In genomic region chrX:20240201-20240600, GRCh38 we compare ENCODE assay signal across 23 cellular contexts. TPM values are rescaled to one million over a fixed set of nuclear protein-coding genes. Genes with fewer than 3 reads are reported as not detected.
DNase-seq lines count a peak whose midpoint lies in the region; ATAC-seq, FAIRE-seq and TF ChIP-seq lines count a peak whose summit lies in the region.
"Had no signal": no experiment of that assay in that cellular context is flagged by ENCODE, and none has a peak within 500 bp of the region (broad histone marks: within the 10 kb centered on the region; RNA-seq: fewer than 3 reads in every experiment).

No MANE protein-coding gene starts in this region.

- no peaks in the 10 kb centered on the region for H3K9me3 Mint-ChIP-seq in astrocyte (ENCODE audit: unreplicated experiment)

- in situ Hi-C loops in HepG2 (cut with HindIII; ENCODE audit: extremely low pct_ligation_motif_present, low pct_unique_long_range_greater_than_20kb) = no loop called here
- in situ Hi-C loops in GM13977 (cut with MboI; ENCODE audit: low pct_unique_long_range_greater_than_20kb, low sequenced_read_pairs, unreplicated experiment) = no loop called here

- H2AFZ ChIP-seq in HepG2 (ENCODE audit: low read length) = no peak overlapping the region
- no peak overlapping the region for H2AFZ ChIP-seq in astrocyte (ENCODE audit: low read depth, low read length)
- H2AFZ ChIP-seq: GM23248 had no signal

- no peaks in the 10 kb centered on the region for H3K36me3 Mint-ChIP-seq in astrocyte (ENCODE audit: low read depth, unreplicated experiment)

- peaks cover 8% of the 10 kb centered on the region for H3K4me1 Mint-ChIP-seq in astrocyte (ENCODE audit: low read depth, unreplicated experiment)

- no peak overlapping the region for H3K27ac Mint-ChIP-seq in astrocyte (ENCODE audit: unreplicated experiment)
- H3K27ac Mint-ChIP-seq: B cell; CD4-positive, alpha-beta T cell had no signal

- H3K9ac ChIP-seq in HepG2 (ENCODE audit: insufficient read depth, low read depth, low read length) (no peak overlapping the region), astrocyte (ENCODE audit: low read length) (no peak overlapping the region)
- H3K9ac ChIP-seq: BLaER1, GM23248 had no signal

- H3K9me3 ChIP-seq in HepG2 (ENCODE audit: low read length) (no peaks in the 10 kb centered on the region), right lobe of liver (no peaks in the 10 kb centered on the region), astrocyte (ENCODE audit: insufficient read depth, low read depth, low read length) (no peaks in the 10 kb centered on the region)

- CTCF ChIA-PET in HepG2 (lab: Yijun Ruan, JAX; ENCODE audit: low intra/inter-chr PET ratio, low total read pairs) (no interaction called here), GM10248 (lab: Yijun Ruan, JAX) (no interaction called here)

- H3K27me3 Mint-ChIP-seq in astrocyte (ENCODE audit: low read depth, unreplicated experiment) = no peaks in the 10 kb centered on the region
- H3K27me3 Mint-ChIP-seq: B cell; CD4-positive, alpha-beta T cell had no signal

- peaks cover 66% of the 10 kb centered on the region for H3K4me1 ChIP-seq in HepG2 (ENCODE audit: insufficient read depth, low read length)
- no peaks in the 10 kb centered on the region for H3K4me1 ChIP-seq in right lobe of liver
- H3K4me1 ChIP-seq in astrocyte (ENCODE audit: insufficient read depth, low read length) = peaks cover 2% of the 10 kb centered on the region
- H3K4me1 ChIP-seq: BLaER1 had no signal

- peaks cover 92% of the 10 kb centered on the region for H4K20me1 ChIP-seq in HepG2 (ENCODE audit: insufficient read depth, low read length)
- no peaks in the 10 kb centered on the region for H4K20me1 ChIP-seq in astrocyte (ENCODE audit: insufficient read depth, low read length)
- H4K20me1 ChIP-seq: BLaER1 had no signal

- H3K4me3 ChIP-seq in HepG2 (replicated peaks in 1 of 3; ENCODE audit: insufficient read depth in 1 of 3, low read depth in 2 of 3, low read length in 3 of 3) = no peak overlapping the region
- no peak overlapping the region for H3K4me3 ChIP-seq in right lobe of liver
- H3K4me3 ChIP-seq in astrocyte (ENCODE audit: insufficient read depth, low read depth, low read length) = no peak overlapping the region
- no peak overlapping the region for H3K4me3 ChIP-seq in fibroblast of pulmonary artery (replicated peaks; ENCODE audit: low read depth, low read length)
- H3K4me3 ChIP-seq: BLaER1, GM23248 had no signal

- BruUV-seq in HepG2 (replicated peaks; lab: Mats Ljungman, UMichigan) = no TSS peak

- H3K4me2 ChIP-seq in HepG2 (ENCODE audit: low read depth, low read length) (no peak overlapping the region), astrocyte (ENCODE audit: low read length) (no peak overlapping the region)
- H3K4me2 ChIP-seq: BLaER1 had no signal

- H3K36me3 ChIP-seq in HepG2 (replicated peaks in 1 of 2; ENCODE audit: control insufficient read depth in 1 of 2, insufficient read depth in 2 of 2, low read length in 2 of 2) (peaks cover 0 to 4% of the 10 kb centered on the region in 2 experiments; a peak in 1 of 5 replicates), right lobe of liver (no peaks in the 10 kb centered on the region), astrocyte (ENCODE audit: insufficient read depth, low read length) (no peaks in the 10 kb centered on the region)

- POLR2A ChIA-PET in HepG2 (lab: Yijun Ruan, JAX) (no interaction called here), GM10248 (lab: Yijun Ruan, JAX) (interaction anchor here (0.6 kb wide), 1 partner anchor 362 kb away, joined by 8 read pairs; no protein-coding TSS in a partner anchor)

- TF ChIP-seq POLR2A in HepG2 (IDR thresholded peaks at IDR 0.05; ENCODE audit: insufficient read depth in 1 of 2, low read depth in 2 of 2, low read length in 2 of 2) = no peak
- TF ChIP-seq POLR2A in right lobe of liver (IDR thresholded peaks at IDR 0.05) = no peak

- H3K4me3 Mint-ChIP-seq in astrocyte (ENCODE audit: unreplicated experiment) = no peak overlapping the region
- H3K4me3 Mint-ChIP-seq: B cell; CD4-positive, alpha-beta T cell had no signal

- ATAC-seq in HepG2 = no peak
- ATAC-seq in right lobe of liver = no peak
- no peak for ATAC-seq in GM19452 (IDR thresholded peaks at IDR 0.05; ENCODE audit: unreplicated experiment)

- TF ChIP-seq RAD21 in HepG2 (CRISPR knock-in tag; IDR thresholded peaks at IDR 0.05) = no peak

- H3K27ac ChIP-seq in HepG2 (ENCODE audit: extremely low read length, insufficient read depth, low read length) (no peak overlapping the region), right lobe of liver (no peak overlapping the region), astrocyte (ENCODE audit: low read depth, low read length) (no peak overlapping the region)
- H3K27ac ChIP-seq: 22Rv1, BLaER1, C4-2B, GM23248 had no signal

- H3K79me2 ChIP-seq in HepG2 (ENCODE audit: insufficient read depth, low read length) (peaks cover 98% of the 10 kb centered on the region), astrocyte (ENCODE audit: insufficient read depth, low read length) (peaks cover 49% of the 10 kb centered on the region)

- TF ChIP-seq EP300 in HepG2 (IDR thresholded peaks at IDR 0.05; ENCODE audit: low read depth in 2 of 2, low read length in 2 of 2) (no peak), HepG2 (CRISPR knock-in tag; IDR thresholded peaks at IDR 0.05; ENCODE audit: borderline replicate concordance) (no peak)

- TF ChIP-seq CTCF in HepG2 (CRISPR knock-in tag; IDR thresholded peaks at IDR 0.05) (no peak), right lobe of liver (IDR thresholded peaks at IDR 0.05) (no peak), astrocyte (IDR thresholded peaks at IDR 0.05; ENCODE audit: insufficient read depth, low read depth, low read length) (no peak), fibroblast of pulmonary artery (IDR thresholded peaks at IDR 0.05; ENCODE audit: low read length, missing control alignments) (no peak), GM13977 (IDR thresholded peaks at IDR 0.05; ENCODE audit: extremely low read depth, insufficient read depth, missing control alignments) (no peak), GM10248 (IDR thresholded peaks at IDR 0.05; ENCODE audit: control extremely low read depth, extremely low read depth, low read depth, missing control alignments) (no peak)

- FAIRE-seq in HepG2 (lab: Jason Lieb, UNC) = no peak
- FAIRE-seq in astrocyte (lab: Jason Lieb, UNC) = no peak
- FAIRE-seq: A204.1, GM18507, H1 had no signal

- no peaks in the 10 kb centered on the region for H3K27me3 ChIP-seq in HepG2 (ENCODE audit: control insufficient read depth in 1 of 2, insufficient read depth in 2 of 2, low read length in 2 of 2)
- H3K27me3 ChIP-seq in right lobe of liver = no peaks in the 10 kb centered on the region
- no peaks in the 10 kb centered on the region for H3K27me3 ChIP-seq in astrocyte (ENCODE audit: insufficient read depth, low read length)
- H3K27me3 ChIP-seq: BLaER1 had no signal

- DNase-seq in HepG2 (ENCODE audit: low spot score) = no peak
- no peak for DNase-seq in right lobe of liver
- peak; percentile 43 for DNase-seq in astrocyte (ENCODE audit: low read depth)
- DNase-seq in fibroblast of pulmonary artery (ENCODE audit: low read depth) = peak; percentile 46
- DNase-seq in GM13977 (ENCODE audit: low spot score) = no peak
- DNase-seq in GM10248 (ENCODE audit: extremely low spot score) = no peak
- DNase-seq: Calu3; CD4-positive, alpha-beta T cell; COR-L47; DMS53; DMS79 treated with DMSO at 0.1 percent for 48 hours; GF-D8; GM23248; H7; HCEC 1CT had no signal

- intact Hi-C loops in HepG2 (cut with micrococcal nuclease; ENCODE audit: unreplicated experiment) (no loop called here), right lobe of liver (cut with DNase I) (no loop called here)

TF ChIP-seq in HepG2, 621 proteins besides CTCF, POLR2A, EP300 and RAD21 (continues in another document):
- TF ChIP-seq POLR2AphosphoS5 (IDR thresholded peaks at IDR 0.05; ENCODE audit: low read depth, low read length) = peak; percentile 20; the same call in 1 of the 2 replicates
- no peak for TF ChIP-seq ZFYVE20 (CRISPR knock-in tag; IDR thresholded peaks at IDR 0.05; ENCODE audit: borderline replicate concordance, low read depth)

RNA-seq across cellular contexts. Expression of gene RPS6KA3, which starts 26.5 kb away (rescaled TPM):
- total RNA-seq in HepG2 (2016; rRNA removed; fragmentation: Illumina TruSeq; extraction: Trizol) = 357 and 581 TPM in 2 replicates
- total RNA-seq in HepG2 (2016; cell fraction: cytosol; rRNA removed; fragmentation: Illumina TruSeq; extraction: Trizol; ENCODE audit: low read depth) = 39.1 and 45.2 TPM in 2 replicates
- 349 and 590 TPM in 2 replicates for total RNA-seq in HepG2 (2016; cell fraction: insoluble cytoplasmic fraction; rRNA removed; fragmentation: Illumina TruSeq; extraction: Trizol)
- total RNA-seq in HepG2 (2016; cell fraction: membrane; rRNA removed; fragmentation: Illumina TruSeq; extraction: Trizol) = 147 and 153 TPM in 2 replicates
- 192 and 216 TPM in 2 replicates for total RNA-seq in HepG2 (2016; cell fraction: nucleus; rRNA removed; fragmentation: Illumina TruSeq; extraction: Trizol)
- 227 and 314 TPM in 2 replicates for polyA plus RNA-seq in HepG2 (2011; rRNA removed)
- 147 and 185 TPM in 2 replicates for polyA plus RNA-seq in HepG2 (2011; cell fraction: cytosol; rRNA removed)
- polyA plus RNA-seq in HepG2 (2011; cell fraction: nucleus; rRNA removed) = 92.7 and 110 TPM in 2 replicates
- polyA plus RNA-seq in HepG2 (2012) = 161 and 256 TPM in 2 replicates
- 11.1 and 12.4 TPM in 2 replicates for polyA plus RNA-seq in HepG2 (2016; cell fraction: cytosol; fragmentation: Illumina TruSeq; extraction: Trizol; ENCODE audit: low read depth)
- 353 and 377 TPM in 2 replicates for polyA plus RNA-seq in HepG2 (2016; cell fraction: insoluble cytoplasmic fraction; fragmentation: Illumina TruSeq; extraction: Trizol; ENCODE audit: low read depth)
- polyA plus RNA-seq in HepG2 (2016; cell fraction: membrane; fragmentation: Illumina TruSeq; extraction: Trizol; ENCODE audit: low read depth) = 48.9 and 49.3 TPM in 2 replicates
- 170 and 191 TPM in 2 replicates for polyA plus RNA-seq in HepG2 (2016; cell fraction: nucleus; fragmentation: Illumina TruSeq; extraction: Trizol; ENCODE audit: insufficient read depth, low read depth)
- 81.9 and 319 TPM in 2 replicates for polyA minus RNA-seq in HepG2 (2011; rRNA and poly(A)+ RNA removed; ENCODE audit: low replicate concordance)
- polyA minus RNA-seq in HepG2 (2011; cell fraction: cytosol; rRNA and poly(A)+ RNA removed) = 374 and 443 TPM in 2 replicates
- polyA minus RNA-seq in HepG2 (2011; cell fraction: nucleus; rRNA and poly(A)+ RNA removed) = 200 and 259 TPM in 2 replicates
- 10 to 100 TPM; 36.0 to 63.7 (median 44.7) TPM for total RNA-seq in right lobe of liver
- total RNA-seq in astrocyte = 34.3 and 42.9 TPM in 2 replicates

Comparison
In these comparisons a context has a peak if more than half of its experiments do, and no peak if none do; other contexts are left out.
1. DNase-seq: peak in astrocyte (single experiment) and fibroblast of pulmonary artery (single experiment); none in HepG2 (single experiment), right lobe of liver (0 of 3), GM13977 (single experiment) and GM10248 (single experiment).